12 cellular contexts compared by ENCODE assay signal in the genomic region with DNA sequence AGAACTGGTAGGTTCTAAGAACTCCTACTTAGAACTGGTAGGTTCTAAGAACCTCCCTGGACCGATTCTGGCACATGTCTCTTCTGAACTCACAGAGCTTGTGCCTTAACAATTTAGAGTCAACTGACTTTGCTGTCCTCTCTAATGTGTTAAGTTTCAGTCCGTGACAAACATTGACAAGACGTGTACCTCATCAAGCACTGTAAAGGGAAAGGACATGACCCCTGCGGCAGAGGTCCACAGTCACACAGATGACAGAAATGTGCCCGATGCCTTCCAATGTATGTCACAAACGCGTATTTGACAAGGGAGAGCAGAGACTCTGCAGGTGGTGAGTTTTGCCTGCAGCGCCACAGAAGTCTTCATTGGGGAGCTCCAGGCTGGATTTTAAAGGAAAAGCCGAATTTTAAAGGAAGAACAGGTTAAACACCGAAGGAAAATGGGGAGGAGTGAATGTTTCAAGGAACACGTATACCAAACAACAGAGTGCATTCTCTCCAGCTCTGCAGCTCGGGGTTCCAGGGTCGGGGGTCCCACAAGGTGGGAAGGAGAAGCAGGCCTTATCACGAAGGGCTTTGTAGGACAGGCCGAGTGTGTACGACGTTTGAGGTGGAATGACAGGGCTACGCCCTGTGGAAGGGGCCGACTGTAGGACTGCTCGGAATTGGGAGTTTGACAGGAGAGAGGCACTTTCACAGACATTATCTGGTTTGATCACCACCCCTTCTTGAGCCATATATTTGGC.
DNase-seq lines count a peak whose midpoint lies in the region; TF ChIP-seq lines count a peak whose summit lies in the region.
"Had no signal": no experiment of that assay in that cellular context is flagged by ENCODE, and none has a peak within 500 bp of the region (broad histone marks: within the 10 kb centered on the region; RNA-seq: fewer than 3 reads in every experiment).

No MANE protein-coding gene starts in this region.

- no peak overlapping the region for H3K27ac ChIP-seq in trophoblast cell (ENCODE audit: low read depth, low read length)

- H3K9ac ChIP-seq in trophoblast cell (ENCODE audit: low read length) = peak overlapping the region; percentile 11

- H3K27ac Mint-ChIP-seq in Calu3 (ENCODE audit: unreplicated experiment) (peak overlapping the region; percentile 97), endothelial cell (ENCODE audit: unreplicated experiment) (peak overlapping the region; percentile 33)

- no peak overlapping the region for H2AK5ac ChIP-seq in trophoblast cell (ENCODE audit: low read length)

- DNase-seq in Calu3 (no peak), SW480 (ENCODE audit: low spot score) (peak; percentile 66), endothelial cell (ENCODE audit: low spot score) (no peak), trophoblast cell (no peak), SK-N-DZ (ENCODE audit: low spot score) (no peak), NCI-H226 (no peak), C1 segment of cervical spinal cord (lab: John Stamatoyannopoulos, UW) (no peak), NCI-H774 (lab: John Stamatoyannopoulos, UW) (no peak)
- DNase-seq: activated effector memory CD4-positive, alpha-beta T cell treated with Interleukin-2 at 50 U/mL for 16 hours; NCI-H1105 treated with DMSO at 0.1 percent for 48 hours; RPMI8226 had no signal

- no peaks in the 10 kb centered on the region for H3K27me3 ChIP-seq in trophoblast cell (ENCODE audit: insufficient read depth, low read length)
- H3K27me3 ChIP-seq: neutrophil had no signal

- H3K79me2 ChIP-seq in trophoblast cell (ENCODE audit: control insufficient read depth, insufficient read depth, low read length, poor library complexity) = no peaks in the 10 kb centered on the region

- no peak overlapping the region for H3K4ac ChIP-seq in trophoblast cell (ENCODE audit: low read depth, low read length)

- no peak overlapping the region for H4K91ac ChIP-seq in trophoblast cell (ENCODE audit: low read depth, low read length)

- H4K12ac ChIP-seq in trophoblast cell (ENCODE audit: low read depth, low read length) = no peak overlapping the region

- H3K36me3 ChIP-seq in trophoblast cell (ENCODE audit: control insufficient read depth in 1 of 2, insufficient read depth in 2 of 2, low read length in 2 of 2) = no peaks in the 10 kb centered on the region

- no peaks in the 10 kb centered on the region for H3K9me3 ChIP-seq in trophoblast cell (ENCODE audit: insufficient read depth, low read depth, low read length)
- H3K9me3 ChIP-seq: neutrophil had no signal

- no peak overlapping the region for H2BK12ac ChIP-seq in trophoblast cell (ENCODE audit: low read length)

- H3K23ac ChIP-seq in trophoblast cell (ENCODE audit: low read length) = no peak overlapping the region

- peaks cover 2 to 6% of the 10 kb centered on the region in 2 experiments for H3K4me1 ChIP-seq in trophoblast cell (ENCODE audit: control insufficient read depth in 1 of 2, insufficient read depth in 2 of 2, low read length in 2 of 2)

- no peak overlapping the region for H2BK5ac ChIP-seq in trophoblast cell (ENCODE audit: low read depth, low read length, poor library complexity)

- H3K27me3 Mint-ChIP-seq in Calu3 (ENCODE audit: unreplicated experiment) (no peaks in the 10 kb centered on the region), endothelial cell (ENCODE audit: unreplicated experiment) (peaks cover 4% of the 10 kb centered on the region)

- no peak overlapping the region for H4K8ac ChIP-seq in trophoblast cell (ENCODE audit: low read depth, low read length)

- H3K4me3 Mint-ChIP-seq in Calu3 (ENCODE audit: low read depth, unreplicated experiment) (peak overlapping the region; percentile 82), endothelial cell (ENCODE audit: unreplicated experiment) (no peak overlapping the region)

- H3K4me1 Mint-ChIP-seq in Calu3 (ENCODE audit: low read depth, unreplicated experiment) (peaks cover 79% of the 10 kb centered on the region), endothelial cell (ENCODE audit: unreplicated experiment) (peaks cover 17% of the 10 kb centered on the region)

- no TSS peak for BruUV-seq in Calu3 (replicated peaks; lab: Mats Ljungman, UMichigan)

- H3K14ac ChIP-seq in trophoblast cell (ENCODE audit: low read length) = no peak overlapping the region

- H2BK120ac ChIP-seq in trophoblast cell (ENCODE audit: insufficient read depth, low read length, poor library complexity) = no peak overlapping the region

- no CpG with 5 or more reads among the region's 20 CpGs for WGBS in trophoblast cell (ENCODE audit: extremely low coverage, insufficient coverage, insufficient read length)

- no peak for TF ChIP-seq CTCF in Calu3 (IDR thresholded peaks at IDR 0.05; ENCODE audit: unreplicated experiment)
- no peak for TF ChIP-seq CTCF in endothelial cell (IDR thresholded peaks at IDR 0.05; ENCODE audit: unreplicated experiment)

- no peak overlapping the region for H3K4me2 ChIP-seq in trophoblast cell (ENCODE audit: low read length)

- CTCF ChIA-PET in Calu3 (lab: Charles Lee) = interaction anchor here (0.5 to 2.8 kb wide), 5 partner anchors 10 to 212 kb away, joined by 3 to 25 read pairs (median 4); no protein-coding TSS in a partner anchor

- H3K18ac ChIP-seq in trophoblast cell (ENCODE audit: low read length) = no peak overlapping the region

- H3K36me3 Mint-ChIP-seq in Calu3 (ENCODE audit: insufficient read depth, unreplicated experiment) = peaks cover 98% of the 10 kb centered on the region
- H3K36me3 Mint-ChIP-seq in endothelial cell (ENCODE audit: low read depth, unreplicated experiment) = no peaks in the 10 kb centered on the region

- intact Hi-C loops in Calu3 (cut with micrococcal nuclease; ENCODE audit: unreplicated experiment) = loop anchor here (5.0 kb wide), 1 partner anchor 147 kb away; no protein-coding TSS in a partner anchor

- no peak overlapping the region for H2AFZ ChIP-seq in trophoblast cell (ENCODE audit: insufficient read depth, low read length, poor library complexity)

- H3K79me1 ChIP-seq in trophoblast cell (ENCODE audit: low read length) = peaks cover 8% of the 10 kb centered on the region

- no peaks in the 10 kb centered on the region for H3K9me3 Mint-ChIP-seq in Calu3 (ENCODE audit: low read depth, unreplicated experiment)
- H3K9me3 Mint-ChIP-seq in endothelial cell (ENCODE audit: unreplicated experiment) = no peaks in the 10 kb centered on the region

- no peak overlapping the region for H3K4me3 ChIP-seq in trophoblast cell (ENCODE audit: low read depth, low read length)
